17 cellular contexts compared by ENCODE assay signal in genomic region chr20:18324596-18325089, GRCh38. TPM values are rescaled to one million over a fixed set of nuclear protein-coding genes. Genes with fewer than 3 reads are reported as not detected.
DNase-seq lines count a peak whose midpoint lies in the region; ATAC-seq and TF ChIP-seq lines count a peak whose summit lies in the region.
"Had no signal": no experiment of that assay in that cellular context is flagged by ENCODE, and none has a peak within 500 bp of the region (broad histone marks: within the 10 kb centered on the region; RNA-seq: fewer than 3 reads in every experiment).

No MANE protein-coding gene starts in this region.

- peaks cover 39% of the 10 kb centered on the region for H3K4me1 Mint-ChIP-seq in WTC11

- DNase-seq in WTC11 (ENCODE audit: low spot score) = no peak
- peak; percentile 6 for DNase-seq in kidney tubule cell (ENCODE audit: low spot score)
- no peak for DNase-seq in islet precursor cell
- no peak for DNase-seq in stimulated activated CD4-positive, alpha-beta T cell treated with anti-CD3 and anti-CD28 coated beads, Interleukin-1b, Interleukin-23, amount 100 ng/mL, for 48 hours
- DNase-seq in Ammon's horn (ENCODE audit: low spot score) = no peak
- no peak for DNase-seq in NCI-H69 (lab: John Stamatoyannopoulos, UW)
- DNase-seq: AML-193, DMS 273 treated with DMSO at 0.1 percent for 48 hours, DND-41, H7, Kasumi-1, MG63, NCI-H1092 treated with DMSO at 0.1 percent for 48 hours, NCI-H510A, SJCRH30 had no signal

- no peak for ATAC-seq in WTC11
- ATAC-seq: Panc1 had no signal

- H3K36me3 Mint-ChIP-seq in WTC11 = peaks cover 11% of the 10 kb centered on the region

- POLR2A ChIA-PET in WTC11 (lab: Charles Lee) = no interaction called here

- no peaks in the 10 kb centered on the region for H3K27me3 Mint-ChIP-seq in WTC11 (ENCODE audit: low read depth)

- no peak overlapping the region for H3K4me3 Mint-ChIP-seq in WTC11

- no peak for TF ChIP-seq CTCF in WTC11 (IDR thresholded peaks at IDR 0.05)

- peak overlapping the region; percentile 89; the same call in 1 of the 2 replicates for H3K27ac Mint-ChIP-seq in WTC11

- H3K4me1 ChIP-seq in HUES48 (ENCODE audit: control insufficient read depth, insufficient read depth, low read length) = peaks cover 40% of the 10 kb centered on the region
- H3K4me1 ChIP-seq: SJCRH30 had no signal

- CTCF ChIA-PET in WTC11 (lab: Charles Lee) = no interaction called here

- H3K9me3 ChIP-seq in HUES48 (ENCODE audit: control insufficient read depth, insufficient read depth, low read length) = peaks cover 14% of the 10 kb centered on the region
- H3K9me3 ChIP-seq: MG63, SJCRH30 had no signal

- no peaks in the 10 kb centered on the region for H3K36me3 ChIP-seq in HUES48 (ENCODE audit: control insufficient read depth, insufficient read depth, low read length)
- H3K36me3 ChIP-seq: MG63, SJCRH30 had no signal

- peaks cover 23% of the 10 kb centered on the region for H3K9me3 Mint-ChIP-seq in WTC11

- H3K9ac ChIP-seq in HUES48 (ENCODE audit: low read depth, low read length) = peak overlapping the region; percentile 69; the same call in 1 of the 2 replicates

- H3K27me3 ChIP-seq in HUES48 (ENCODE audit: control insufficient read depth, insufficient read depth, low read length) = no peaks in the 10 kb centered on the region
- H3K27me3 ChIP-seq: MG63, SJCRH30 had no signal

- H3K4me3 ChIP-seq in HUES48 (ENCODE audit: low read depth, low read length) = no peak overlapping the region
- H3K4me3 ChIP-seq: MG63, SJCRH30 had no signal

- H3K27ac ChIP-seq in HUES48 (ENCODE audit: low read depth, low read length) = peak overlapping the region; percentile 98
- H3K27ac ChIP-seq: SJCRH30 had no signal

TF ChIP-seq in WTC11, 78 proteins besides CTCF, POLR2A, EP300 and RAD21 (continues in another document):
- TF ChIP-seq MLX (CRISPR knock-in tag; IDR thresholded peaks at IDR 0.05) = no peak
- TF ChIP-seq HMGXB4 (CRISPR knock-in tag; IDR thresholded peaks at IDR 0.05) = no peak
- no peak for TF ChIP-seq FOXP4 (CRISPR knock-in tag; IDR thresholded peaks at IDR 0.05)
- TF ChIP-seq ELF4 (CRISPR knock-in tag; IDR thresholded peaks at IDR 0.05; ENCODE audit: low read depth) = no peak
- TF ChIP-seq ZNF281 (CRISPR knock-in tag; IDR thresholded peaks at IDR 0.05) = no peak
- no peak for TF ChIP-seq ERG (CRISPR knock-in tag; IDR thresholded peaks at IDR 0.05)
- no peak for TF ChIP-seq SOX15 (CRISPR knock-in tag; IDR thresholded peaks at IDR 0.05)
- no peak for TF ChIP-seq STAT6 (CRISPR knock-in tag; conservative IDR thresholded peaks at IDR 0.05; ENCODE audit: low read depth)
- TF ChIP-seq ZSCAN18 (CRISPR knock-in tag; IDR thresholded peaks at IDR 0.05) = no peak
- TF ChIP-seq NR1H2 (CRISPR knock-in tag; IDR thresholded peaks at IDR 0.05) = no peak
- TF ChIP-seq NR3C1 (CRISPR knock-in tag; conservative IDR thresholded peaks at IDR 0.05; ENCODE audit: low read depth) = no peak
- TF ChIP-seq ATF1 (CRISPR knock-in tag; IDR thresholded peaks at IDR 0.05) = no peak
- TF ChIP-seq ZNF317 (CRISPR knock-in tag; IDR thresholded peaks at IDR 0.05; ENCODE audit: borderline replicate concordance, low read depth) = no peak

RNA-seq across cellular contexts. Expression of gene ZNF133, which starts 36.3 kb away (rescaled TPM):
- 13.9 to 16.2 TPM (median 14.7 TPM) in 3 replicates for total RNA-seq in WTC11 (2021)
